In the genomic region with DNA sequence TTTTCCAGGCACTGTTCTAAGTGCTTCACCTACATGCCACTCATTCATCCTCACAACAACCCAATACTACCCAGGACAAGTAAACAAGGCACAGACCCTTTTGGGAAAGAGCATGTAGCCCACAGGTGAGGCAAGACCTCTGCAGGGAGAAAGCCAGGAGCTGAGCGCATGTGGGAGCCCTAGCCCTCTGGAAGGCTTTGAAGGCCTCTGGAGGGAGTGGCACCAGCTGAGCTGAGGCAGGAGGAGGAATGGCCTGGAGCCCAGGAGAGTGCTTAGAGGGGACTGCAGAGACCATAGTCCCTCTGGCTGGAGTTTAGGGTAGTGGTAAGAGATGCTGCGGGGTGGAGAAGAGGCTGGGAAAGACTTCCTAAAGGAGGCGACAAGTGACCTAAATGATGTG, we compare ENCODE assay signal across 28 cellular contexts.
A peak's percentile ranks its signal among the peaks of the same experiment; 100 is the strongest.
DNase-seq lines count a peak whose midpoint lies in the region; ATAC-seq and FAIRE-seq lines count a peak whose summit lies in the region.
"Had no signal": no experiment of that assay in that cellular context is flagged by ENCODE, and none has a peak within 500 bp of the region (broad histone marks: within the 10 kb centered on the region; RNA-seq: fewer than 3 reads in every experiment).

No MANE protein-coding gene starts in this region.

- ATAC-seq in activated CD8-positive, alpha-beta memory T cell treated with anti-CD3 and anti-CD28 coated beads, Interleukin-2, amount 10 ng/mL, durations not matched to agents 7 days and 5 days = no peak
- no peak for ATAC-seq in activated naive CD8-positive, alpha-beta T cell treated with anti-CD3 and anti-CD28 coated beads, Interleukin-2, amount 10 ng/mL, durations not matched to agents 7 days and 5 days (ENCODE audit: low read depth)
- ATAC-seq in HG02870 (IDR thresholded peaks at IDR 0.05; ENCODE audit: unreplicated experiment) = no peak
- ATAC-seq in HG03432 (IDR thresholded peaks at IDR 0.05; ENCODE audit: unreplicated experiment) = no peak
- no peak for ATAC-seq in HG02884 (IDR thresholded peaks at IDR 0.05; ENCODE audit: unreplicated experiment)
- ATAC-seq: GM12878, heart left ventricle had no signal

- H4K8ac ChIP-seq in neuronal stem cell (ENCODE audit: low read depth, low read length) = no peak overlapping the region

- H2BK15ac ChIP-seq in neuronal stem cell (ENCODE audit: low read length) = peak overlapping the region; percentile 10

- no peaks in the 10 kb centered on the region for H3K79me1 ChIP-seq in neuronal stem cell (ENCODE audit: low read depth, low read length)

- H3K27ac ChIP-seq in neuronal stem cell (replicated peaks; ENCODE audit: low read length) = no peak overlapping the region
- H3K27ac ChIP-seq: BLaER1, heart left ventricle, SJSA1, suprapubic skin, VCaP had no signal

- peak overlapping the region; percentile 30 for H3K9ac ChIP-seq in neuronal stem cell (ENCODE audit: low read depth, low read length, poor library complexity)
- H3K9ac ChIP-seq: BLaER1 had no signal

- no peak overlapping the region for H3K4me3 Mint-ChIP-seq in activated CD8-positive, alpha-beta memory T cell treated with anti-CD3 and anti-CD28 coated beads, Interleukin-2, amount 10 ng/mL, durations not matched to agents 7 days and 5 days
- H3K4me3 Mint-ChIP-seq in activated naive CD8-positive, alpha-beta T cell treated with anti-CD3 and anti-CD28 coated beads, Interleukin-2, amount 10 ng/mL, durations not matched to agents 7 days and 5 days = peak overlapping the region; percentile 65
- H3K4me3 Mint-ChIP-seq: H9 had no signal

- H3K4me1 Mint-ChIP-seq in activated CD8-positive, alpha-beta memory T cell treated with anti-CD3 and anti-CD28 coated beads, Interleukin-2, amount 10 ng/mL, durations not matched to agents 7 days and 5 days = peaks cover 52% of the 10 kb centered on the region
- H3K4me1 Mint-ChIP-seq in activated naive CD8-positive, alpha-beta T cell treated with anti-CD3 and anti-CD28 coated beads, Interleukin-2, amount 10 ng/mL, durations not matched to agents 7 days and 5 days = peaks cover 54% of the 10 kb centered on the region

- no peaks in the 10 kb centered on the region for H3K36me3 ChIP-seq in neuronal stem cell (replicated peaks in 1 of 2; ENCODE audit: control insufficient read depth in 2 of 2, insufficient read depth in 2 of 2, low read length in 2 of 2)
- H3K36me3 ChIP-seq: BLaER1, heart left ventricle, SJSA1, suprapubic skin had no signal

- H3K27me3 ChIP-seq in neuronal stem cell (ENCODE audit: control insufficient read depth in 3 of 3, insufficient read depth in 3 of 3, low read depth in 1 of 3, low read length in 3 of 3) = peaks cover 0 to 2% (median 0%) of the 10 kb centered on the region in 3 experiments
- H3K27me3 ChIP-seq: BLaER1, SJSA1 had no signal

- no peak overlapping the region for H3K4me2 ChIP-seq in neuronal stem cell (ENCODE audit: insufficient read depth, low read length, poor library complexity, severe bottlenecking)
- H3K4me2 ChIP-seq: BLaER1 had no signal

- no peak for DNase-seq in activated CD8-positive, alpha-beta memory T cell treated with anti-CD3 and anti-CD28 coated beads, Interleukin-2, amount 10 ng/mL, durations not matched to agents 7 days and 5 days
- no peak for DNase-seq in activated CD8-positive, alpha-beta memory T cell treated with anti-CD3 and anti-CD28 coated beads, Interleukin-2, amount 50 U/mL, for 48 hours
- DNase-seq in HTR-8/SVneo (ENCODE audit: insufficient read length, low spot score) (no peak), neuronal stem cell (ENCODE audit: low spot score) (no peak)
- no peak for DNase-seq in activated naive CD8-positive, alpha-beta T cell treated with anti-CD3 and anti-CD28 coated beads, Interleukin-2, amount 10 ng/mL, durations not matched to agents 7 days and 5 days
- DNase-seq: ACHN; effector CD8-positive, alpha-beta T cell; erythroblast; foreskin fibroblast; H9; heart left ventricle; mammary epithelial cell; NCI-H1092; NCI-H187 treated with DMSO at 0.1 percent for 48 hours; NCI-H526; nucleus accumbens had no signal

- FAIRE-seq in HTR-8/SVneo (lab: Jason Lieb, UNC) = peak; percentile 33
- FAIRE-seq: colon, D721Med, GM12878, RCC 7860 had no signal

- POLR2A ChIA-PET in activated naive CD8-positive, alpha-beta T cell treated with anti-CD3 and anti-CD28 coated beads, Interleukin-2, amount 10 ng/mL, durations not matched to agents 7 days and 5 days (lab: Charles Lee) = interaction anchor here (1.0 to 1.2 kb wide), 2 partner anchors 68 to 82 kb away, joined by 3 to 4 read pairs; no protein-coding TSS in a partner anchor

- H2AFZ ChIP-seq in neuronal stem cell (ENCODE audit: low read length) = no peak overlapping the region

- no peaks in the 10 kb centered on the region for H3K9me3 Mint-ChIP-seq in activated CD8-positive, alpha-beta memory T cell treated with anti-CD3 and anti-CD28 coated beads, Interleukin-2, amount 10 ng/mL, durations not matched to agents 7 days and 5 days (ENCODE audit: low read depth)
- H3K9me3 Mint-ChIP-seq in activated naive CD8-positive, alpha-beta T cell treated with anti-CD3 and anti-CD28 coated beads, Interleukin-2, amount 10 ng/mL, durations not matched to agents 7 days and 5 days = peaks cover 5% of the 10 kb centered on the region
- H3K9me3 Mint-ChIP-seq: H9 had no signal

- H3K14ac ChIP-seq in neuronal stem cell (ENCODE audit: low read length) = no peak overlapping the region

- no peak overlapping the region for H2BK12ac ChIP-seq in neuronal stem cell (ENCODE audit: low read length)

- H4K91ac ChIP-seq in neuronal stem cell (ENCODE audit: low read depth, low read length, poor library complexity) = peak overlapping the region; percentile 66

- CTCF ChIA-PET in activated CD8-positive, alpha-beta memory T cell treated with anti-CD3 and anti-CD28 coated beads, Interleukin-2, amount 10 ng/mL, durations not matched to agents 7 days and 5 days (lab: Charles Lee) = interaction anchor here (0.6 to 8.8 kb wide), 4 partner anchors 14 to 51 kb away, joined by 3 to 62 read pairs (median 8); no protein-coding TSS in a partner anchor

- H3K18ac ChIP-seq in neuronal stem cell (ENCODE audit: low read length) = no peak overlapping the region

- no peak overlapping the region for H2BK5ac ChIP-seq in neuronal stem cell (ENCODE audit: low read length)

- H3K9me3 ChIP-seq in neuronal stem cell (replicated peaks in 1 of 2; ENCODE audit: control insufficient read depth in 2 of 2, insufficient read depth in 1 of 2, low read depth in 1 of 2, low read length in 2 of 2) = no peaks in the 10 kb centered on the region
- H3K9me3 ChIP-seq: BLaER1, heart left ventricle, SJSA1, suprapubic skin had no signal

- peak overlapping the region; percentile 4 for H2BK120ac ChIP-seq in neuronal stem cell (ENCODE audit: low read depth, low read length)

- H3K23ac ChIP-seq in neuronal stem cell (ENCODE audit: low read depth, low read length, poor library complexity) = no peak overlapping the region

- peaks cover 0 to 8% of the 10 kb centered on the region in 2 donors for H3K4me1 ChIP-seq in neuronal stem cell (ENCODE audit: control insufficient read depth in 2 of 2, insufficient read depth in 1 of 2, low read depth in 1 of 2, low read length in 2 of 2)
- H3K4me1 ChIP-seq: BLaER1, heart left ventricle, SJSA1, suprapubic skin had no signal

- H3K27ac Mint-ChIP-seq in activated CD8-positive, alpha-beta memory T cell treated with anti-CD3 and anti-CD28 coated beads, Interleukin-2, amount 10 ng/mL, durations not matched to agents 7 days and 5 days = peak overlapping the region; percentile 94
- peak overlapping the region; percentile 94 for H3K27ac Mint-ChIP-seq in activated naive CD8-positive, alpha-beta T cell treated with anti-CD3 and anti-CD28 coated beads, Interleukin-2, amount 10 ng/mL, durations not matched to agents 7 days and 5 days

- no peaks in the 10 kb centered on the region for H3K27me3 Mint-ChIP-seq in activated CD8-positive, alpha-beta memory T cell treated with anti-CD3 and anti-CD28 coated beads, Interleukin-2, amount 10 ng/mL, durations not matched to agents 7 days and 5 days
- H3K27me3 Mint-ChIP-seq in activated naive CD8-positive, alpha-beta T cell treated with anti-CD3 and anti-CD28 coated beads, Interleukin-2, amount 10 ng/mL, durations not matched to agents 7 days and 5 days = no peaks in the 10 kb centered on the region

- H3K36me3 Mint-ChIP-seq in activated CD8-positive, alpha-beta memory T cell treated with anti-CD3 and anti-CD28 coated beads, Interleukin-2, amount 10 ng/mL, durations not matched to agents 7 days and 5 days = peaks cover 36% of the 10 kb centered on the region
- H3K36me3 Mint-ChIP-seq in activated naive CD8-positive, alpha-beta T cell treated with anti-CD3 and anti-CD28 coated beads, Interleukin-2, amount 10 ng/mL, durations not matched to agents 7 days and 5 days = peaks cover 29% of the 10 kb centered on the region

- no CpG with 5 or more reads among the region's 3 CpGs for WGBS in neuronal stem cell (ENCODE audit: extremely low coverage in 2 of 2, insufficient read length in 2 of 2, insufficient replicate concordance in 1 of 2), 2 donors

- H3K4me3 ChIP-seq in neuronal stem cell (ENCODE audit: low read length in 2 of 2) = no peak overlapping the region
- H3K4me3 ChIP-seq: BLaER1, GM12878, heart left ventricle, SJSA1, skin epidermis, suprapubic skin had no signal

- H2AK5ac ChIP-seq in neuronal stem cell (ENCODE audit: low read depth, low read length) = peak overlapping the region; percentile 74

- H3K4ac ChIP-seq in neuronal stem cell (ENCODE audit: low read length) = no peak overlapping the region
